26 cellular contexts compared by ENCODE assay signal in the genomic region with DNA sequence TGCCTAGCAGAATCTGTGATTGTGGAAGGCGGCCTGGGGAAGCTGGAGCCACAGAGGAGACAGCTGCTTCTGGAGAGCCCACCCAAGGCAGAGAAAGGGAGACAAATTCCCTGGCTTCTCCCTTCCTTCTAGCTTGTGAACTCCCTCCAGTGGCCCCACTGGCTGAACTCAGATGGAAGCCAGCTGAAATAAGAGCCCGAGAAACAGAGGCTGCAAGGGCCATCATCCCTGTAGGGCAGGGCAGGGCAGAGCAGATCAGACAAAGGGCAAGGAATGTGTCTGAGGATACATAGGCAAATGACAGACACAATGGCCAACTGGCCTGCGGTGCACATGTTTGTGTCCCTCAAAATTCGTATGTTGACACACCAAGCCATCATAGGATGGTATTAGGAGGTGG. TPM values are rescaled to one million over a fixed set of nuclear protein-coding genes. Genes with fewer than 3 reads are reported as not detected.
DNase-seq lines count a peak whose midpoint lies in the region; ATAC-seq lines count a peak whose summit lies in the region.
"Had no signal": no experiment of that assay in that cellular context is flagged by ENCODE, and none has a peak within 500 bp of the region (broad histone marks: within the 10 kb centered on the region; RNA-seq: fewer than 3 reads in every experiment).

No MANE protein-coding gene starts in this region.

- no peak overlapping the region for H3K4me2 ChIP-seq in neuronal stem cell (ENCODE audit: insufficient read depth, low read length, poor library complexity, severe bottlenecking)
- H3K4me2 ChIP-seq: KMS-11 had no signal

- peaks cover 39 to 47% of the 10 kb centered on the region in 2 donors for H3K27me3 Mint-ChIP-seq in natural killer cell treated with Interleukin-12 subunit alpha and Interleukin-12 subunit beta and Interleukin-15 and Interleukin-18, amount 100 ng/mL, for 72 hours

- no peak overlapping the region for H4K91ac ChIP-seq in neuronal stem cell (ENCODE audit: low read depth, low read length, poor library complexity)

- H3K27ac Mint-ChIP-seq in natural killer cell treated with Interleukin-12 subunit alpha and Interleukin-12 subunit beta and Interleukin-15 and Interleukin-18, amount 100 ng/mL, for 72 hours = no peak overlapping the region
- H3K27ac Mint-ChIP-seq: CD8-positive, alpha-beta memory T cell had no signal

- H2BK5ac ChIP-seq in neuronal stem cell (ENCODE audit: low read length) = no peak overlapping the region

- peaks cover 0 to 24% (median 0%) of the 10 kb centered on the region in 3 experiments for H3K27me3 ChIP-seq in neuronal stem cell (ENCODE audit: control insufficient read depth in 3 of 3, insufficient read depth in 3 of 3, low read depth in 1 of 3, low read length in 3 of 3)

- H3K4me3 Mint-ChIP-seq in natural killer cell treated with Interleukin-12 subunit alpha and Interleukin-12 subunit beta and Interleukin-15 and Interleukin-18, amount 100 ng/mL, for 72 hours = no peak overlapping the region
- H3K4me3 Mint-ChIP-seq: CD14-positive monocyte; CD8-positive, alpha-beta memory T cell; IgD-negative memory B cell had no signal

- H2BK15ac ChIP-seq in neuronal stem cell (ENCODE audit: low read length) = no peak overlapping the region

- ATAC-seq in left cardiac atrium = no peak
- no peak for ATAC-seq in natural killer cell treated with Interleukin-12 subunit alpha and Interleukin-12 subunit beta and Interleukin-15 and Interleukin-18, amount 100 ng/mL, for 72 hours
- no peak for ATAC-seq in GM18909 (IDR thresholded peaks at IDR 0.05; ENCODE audit: poor library complexity, unreplicated experiment)
- ATAC-seq: Panc1 had no signal

- H3K4me1 Mint-ChIP-seq in natural killer cell treated with Interleukin-12 subunit alpha and Interleukin-12 subunit beta and Interleukin-15 and Interleukin-18, amount 100 ng/mL, for 72 hours (ENCODE audit: low read depth in 2 of 2) = peaks cover 0 to 3% of the 10 kb centered on the region in 2 donors
- H3K4me1 Mint-ChIP-seq: CD14-positive monocyte; CD8-positive, alpha-beta memory T cell; IgD-negative memory B cell had no signal

- no peak overlapping the region for H3K9ac ChIP-seq in neuronal stem cell (ENCODE audit: low read depth, low read length, poor library complexity)
- H3K9ac ChIP-seq: KMS-11 had no signal

- no peak overlapping the region for H2BK12ac ChIP-seq in neuronal stem cell (ENCODE audit: low read length)

- no peak overlapping the region for H3K4me3 ChIP-seq in neuronal stem cell (ENCODE audit: low read length in 2 of 2)

- no peak overlapping the region for H3K23ac ChIP-seq in neuronal stem cell (ENCODE audit: low read depth, low read length, poor library complexity)

- no peaks in the 10 kb centered on the region for H3K36me3 Mint-ChIP-seq in natural killer cell treated with Interleukin-12 subunit alpha and Interleukin-12 subunit beta and Interleukin-15 and Interleukin-18, amount 100 ng/mL, for 72 hours
- H3K36me3 Mint-ChIP-seq: CD14-positive monocyte; CD8-positive, alpha-beta memory T cell had no signal

- no peak overlapping the region for H3K4ac ChIP-seq in neuronal stem cell (ENCODE audit: low read length)

- H3K79me1 ChIP-seq in neuronal stem cell (ENCODE audit: low read depth, low read length) = no peaks in the 10 kb centered on the region

- no peak overlapping the region for H3K14ac ChIP-seq in neuronal stem cell (ENCODE audit: low read length)

- no peak overlapping the region for H4K8ac ChIP-seq in neuronal stem cell (ENCODE audit: low read depth, low read length)

- H2BK120ac ChIP-seq in neuronal stem cell (ENCODE audit: low read depth, low read length) = no peak overlapping the region

- H3K9me3 ChIP-seq in neuronal stem cell (replicated peaks in 1 of 2; ENCODE audit: control insufficient read depth in 2 of 2, insufficient read depth in 1 of 2, low read depth in 1 of 2, low read length in 2 of 2) = no peaks in the 10 kb centered on the region
- H3K9me3 ChIP-seq: BE2C had no signal

- DNase-seq in left cardiac atrium (peak; percentile 5), cardiac septum (ENCODE audit: low spot score) (no peak), islet precursor cell (peak; percentile 56), neuronal stem cell (ENCODE audit: low spot score) (no peak), NCI-H82 (lab: John Stamatoyannopoulos, UW) (no peak)
- DNase-seq in natural killer cell treated with Interleukin-12 subunit alpha and Interleukin-12 subunit beta and Interleukin-15 and Interleukin-18, amount 100 ng/mL, for 72 hours (ENCODE audit: low spot score) = no peak
- DNase-seq: 8988T; ACHN; BE2C; CD8-positive, alpha-beta memory T cell; DMS 273 treated with DMSO at 0.1 percent for 48 hours; DMS79; EL; GF-D8; HCEC 1CT; MM.1S; NCI-H2029; NCI-H526 treated with DMSO at 0.1 percent for 48 hours; SHP77 treated with DMSO at 0.1 percent for 48 hours had no signal

- no peaks in the 10 kb centered on the region for H3K36me3 ChIP-seq in neuronal stem cell (replicated peaks in 1 of 2; ENCODE audit: control insufficient read depth in 2 of 2, insufficient read depth in 2 of 2, low read length in 2 of 2)
- H3K36me3 ChIP-seq: BE2C had no signal

- WGBS in neuronal stem cell (ENCODE audit: extremely low coverage in 2 of 2, insufficient read length in 2 of 2, insufficient replicate concordance in 1 of 2), 2 donors = no CpG with 5 or more reads among the region's 4 CpGs

- H3K9me3 Mint-ChIP-seq in natural killer cell treated with Interleukin-12 subunit alpha and Interleukin-12 subunit beta and Interleukin-15 and Interleukin-18, amount 100 ng/mL, for 72 hours = no peaks in the 10 kb centered on the region
- H3K9me3 Mint-ChIP-seq: CD14-positive monocyte; CD8-positive, alpha-beta memory T cell; IgD-negative memory B cell had no signal

- H2AFZ ChIP-seq in neuronal stem cell (ENCODE audit: low read length) = peak overlapping the region; percentile 54

- no peak overlapping the region for H2AK5ac ChIP-seq in neuronal stem cell (ENCODE audit: low read depth, low read length)

- no peak overlapping the region for H3K18ac ChIP-seq in neuronal stem cell (ENCODE audit: low read length)

- H3K4me1 ChIP-seq in neuronal stem cell (ENCODE audit: control insufficient read depth in 2 of 2, insufficient read depth in 1 of 2, low read depth in 1 of 2, low read length in 2 of 2) = peaks cover 4 to 8% of the 10 kb centered on the region in 2 donors
- H3K4me1 ChIP-seq: BE2C had no signal

- intact Hi-C loops in left cardiac atrium (cut with DNase I) (no loop called here), cardiac septum (cut with DNase I) (no loop called here)

- no peak overlapping the region for H3K27ac ChIP-seq in neuronal stem cell (replicated peaks; ENCODE audit: low read length)
- H3K27ac ChIP-seq: HL-60, KMS-11, RWPE1 had no signal

RNA-seq across cellular contexts. Expression of a gene that starts 25.3 kb away (rescaled TPM):
- total RNA-seq in left cardiac atrium = 1 to 10 TPM; 9.2 TPM
- total RNA-seq in cardiac septum = 4.3 TPM
- 73.1 TPM for polyA plus RNA-seq in neuronal stem cell (2013, experiment 1 of 2)
- 65.6 TPM for polyA plus RNA-seq in neuronal stem cell (2013, experiment 2 of 2)
- not detected for total RNA-seq in natural killer cell treated with Interleukin-12 subunit alpha and Interleukin-12 subunit beta and Interleukin-15 and Interleukin-18, amount 100 ng/mL, for 72 hours
- total RNA-seq: CD8-positive, alpha-beta memory T cell had no signal
- polyA plus RNA-seq: CD14-positive monocyte; CD8-positive, alpha-beta memory T cell; IgD-negative memory B cell had no signal

Comparison
In these comparisons a context has a peak if more than half of its experiments do, and no peak if none do; other contexts are left out.
1. DNase-seq: peak in left cardiac atrium (single experiment) and islet precursor cell (single experiment); none in cardiac septum (single experiment), neuronal stem cell (single experiment), natural killer cell treated with Interleukin-12 subunit alpha and Interleukin-12 subunit beta and Interleukin-15 and Interleukin-18, amount 100 ng/mL, for 72 hours (single experiment) and NCI-H82 (single experiment).